In genomic region chr1:14924012-14924452, GRCh38 we compare ENCODE assay signal across 8 cellular contexts.
DNase-seq lines count a peak whose midpoint lies in the region; ATAC-seq and TF ChIP-seq lines count a peak whose summit lies in the region.

No MANE protein-coding gene starts in this region.

- no peak overlapping the region for H2AFZ ChIP-seq in PC-3 (ENCODE audit: low read length)

- no peak for TF ChIP-seq CTCF in PC-3 (conservative IDR thresholded peaks at IDR 0.05; ENCODE audit: low read depth, low read length)
- TF ChIP-seq CTCF in retinal pigment epithelial cell (conservative IDR thresholded peaks at IDR 0.05; ENCODE audit: low read depth, low read length): no peak

- DNase-seq in activated T-cell treated with anti-CD3 and anti-CD28 coated beads for 1 hour (ENCODE audit: low read depth) (peak; percentile 5), activated T-cell treated with anti-CD3 and anti-CD28 coated beads for 4 hours (no peak), PC-3 (peak; percentile 31), amniotic epithelial cell (ENCODE audit: low read depth) (peak; percentile 64), left ventricle myocardium superior (peak; percentile 84), retinal pigment epithelial cell (ENCODE audit: low read depth) (no peak), DMS114 treated with DMSO at 0.1 percent for 48 hours (lab: John Stamatoyannopoulos, UW; ENCODE audit: unreplicated experiment) (no peak)

- peak overlapping the region; percentile 51; the same call in 1 of the 2 replicates for H3K4me2 ChIP-seq in PC-3 (ENCODE audit: low read length)

- no peaks in the 10 kb centered on the region for H3K9me3 ChIP-seq in PC-3 (ENCODE audit: low read length)

- no peak overlapping the region for H3K9ac ChIP-seq in PC-3 (ENCODE audit: low read length)

- no peaks in the 10 kb centered on the region for H3K9me2 ChIP-seq in PC-3 (replicated peaks; ENCODE audit: low read length)

- BruUV-seq in PC-3 (replicated peaks; lab: Mats Ljungman, UMichigan): no TSS peak

- no peak overlapping the region for H3K27ac ChIP-seq in PC-3 (ENCODE audit: low read length)

- H3K4me3 ChIP-seq in PC-3 (ENCODE audit: low read length) (no peak overlapping the region), retinal pigment epithelial cell (ENCODE audit: low read length) (peak overlapping the region; percentile 38)

- H3K4me1 ChIP-seq in PC-3 (ENCODE audit: insufficient read depth, low read length): peaks cover 5% of the 10 kb centered on the region; the same call in 1 of the 2 replicates

- no peaks in the 10 kb centered on the region for H3F3A ChIP-seq in PC-3 (ENCODE audit: low read length, unreplicated experiment)

- intact Hi-C loops in PC-3 (cut with micrococcal nuclease) (no loop called here), left ventricle myocardium superior (cut with micrococcal nuclease) (loop anchor here (5.0 kb wide), 1 partner anchor 103 kb away; no protein-coding TSS in a partner anchor)

- peaks cover 17% of the 10 kb centered on the region for H3K27me3 ChIP-seq in PC-3 (ENCODE audit: low read length)

- H4K20me1 ChIP-seq in PC-3 (ENCODE audit: low read length): no peaks in the 10 kb centered on the region

- H3K79me2 ChIP-seq in PC-3 (ENCODE audit: low read length): no peaks in the 10 kb centered on the region

- CTCF ChIA-PET in PC-3 (lab: Charles Lee): no interaction called here

- H3K36me3 ChIP-seq in PC-3 (ENCODE audit: low read depth, low read length): no peaks in the 10 kb centered on the region

- POLR2A ChIA-PET in PC-3 (lab: Charles Lee; ENCODE audit: unreplicated experiment): no interaction called here

- ATAC-seq in PC-3 (peak; percentile 50), left ventricle myocardium superior (peak; percentile 81), HG03378 (IDR thresholded peaks at IDR 0.05; ENCODE audit: unreplicated experiment) (no peak)

Comparison
In these comparisons a context has a peak if more than half of its experiments do, and no peak if none do; other contexts are left out.
1. DNase-seq: peak in activated T-cell treated with anti-CD3 and anti-CD28 coated beads for 1 hour (single experiment), PC-3 (single experiment), amniotic epithelial cell (single experiment) and left ventricle myocardium superior (single experiment); none in activated T-cell treated with anti-CD3 and anti-CD28 coated beads for 4 hours (single experiment), retinal pigment epithelial cell (single experiment) and DMS114 treated with DMSO at 0.1 percent for 48 hours (single experiment).